ENCODE assay signal across 9 cellular contexts in the genomic region with DNA sequence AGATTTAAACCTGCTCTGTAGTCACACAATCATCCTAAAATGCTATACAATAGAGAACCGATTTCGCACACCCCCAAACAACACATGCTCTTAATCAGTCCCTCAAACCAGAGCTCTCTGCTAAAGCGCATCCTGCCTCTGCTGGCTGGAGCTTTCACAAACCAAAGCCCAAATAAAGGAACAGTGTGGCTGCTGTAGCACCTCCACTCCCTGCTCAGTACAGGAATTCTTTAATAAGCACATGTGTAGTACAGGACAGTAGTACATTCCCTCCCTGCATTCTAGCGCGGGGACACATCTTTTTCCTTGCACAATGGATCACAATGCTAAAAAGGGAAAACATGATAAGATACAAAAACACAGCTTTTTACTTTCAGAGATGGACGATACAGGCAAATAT.
DNase-seq lines count a peak whose midpoint lies in the region; ATAC-seq and TF ChIP-seq lines count a peak whose summit lies in the region.
"Had no signal": no experiment of that assay in that cellular context is flagged by ENCODE, and none has a peak within 500 bp of the region (broad histone marks: within the 10 kb centered on the region; RNA-seq: fewer than 3 reads in every experiment).

No MANE protein-coding gene starts in this region.

- peak overlapping the region in 3 of 4 donors; percentile 33 to 41 (median 40) for H3K4me3 ChIP-seq in sigmoid colon

- WGBS in sigmoid colon, 2 donors: 37 to 50% methylated on average over 6 of the region's 6 CpGs

- no peak for TF ChIP-seq POLR2A in sigmoid colon (IDR thresholded peaks at IDR 0.05)

- H3K27me3 Mint-ChIP-seq in activated CD4-positive, alpha-beta memory T cell treated with anti-CD3 and anti-CD28 coated beads for 36 hours: peaks cover 3% of the 10 kb centered on the region

- TF ChIP-seq CTCF in GM12873 (IDR thresholded peaks at IDR 0.05; ENCODE audit: insufficient read depth, low read depth, low read length, missing control alignments): peak; percentile 18
- TF ChIP-seq CTCF in sigmoid colon (IDR thresholded peaks at IDR 0.05): no peak

- intact Hi-C loops in sigmoid colon (cut with DNase I): no loop called here
- intact Hi-C loops in activated CD4-positive, alpha-beta memory T cell treated with anti-CD3 and anti-CD28 coated beads for 36 hours (cut with micrococcal nuclease): no loop called here

- DNase-seq in astrocyte of the hippocampus (ENCODE audit: low read depth, low spot score): peak; percentile 28
- peak; percentile 16 to 48 for DNase-seq in hippocampal formation (lab: John Stamatoyannopoulos, UW)
- DNase-seq in sigmoid colon: no peak
- DNase-seq in dedifferentiated amniotic fluid mesenchymal stem cell (ENCODE audit: extremely low spot score): no peak
- no peak for DNase-seq in HUDEP-2 (lab: John Stamatoyannopoulos, UW; ENCODE audit: unreplicated experiment in 76 of 76)
- no peak for DNase-seq in activated CD4-positive, alpha-beta memory T cell treated with anti-CD3 and anti-CD28 coated beads for 36 hours

- no peak overlapping the region for H3K4me3 Mint-ChIP-seq in activated CD4-positive, alpha-beta memory T cell treated with anti-CD3 and anti-CD28 coated beads for 36 hours

- H3K4me1 ChIP-seq in sigmoid colon: peaks cover 0 to 32% (median 23%) of the 10 kb centered on the region in 4 donors

- H3K36me3 ChIP-seq in sigmoid colon: no peaks in the 10 kb centered on the region
- H3K36me3 ChIP-seq: neutrophil had no signal

- H3K9me3 Mint-ChIP-seq in activated CD4-positive, alpha-beta memory T cell treated with anti-CD3 and anti-CD28 coated beads for 36 hours: no peaks in the 10 kb centered on the region

- no peaks in the 10 kb centered on the region for H3K4me1 Mint-ChIP-seq in activated CD4-positive, alpha-beta memory T cell treated with anti-CD3 and anti-CD28 coated beads for 36 hours (ENCODE audit: low read depth)

- no peaks in the 10 kb centered on the region for H3K9me3 ChIP-seq in sigmoid colon
- H3K9me3 ChIP-seq: neutrophil had no signal

- no peak overlapping the region for H3K27ac ChIP-seq in sigmoid colon
- H3K27ac ChIP-seq: neutrophil had no signal

- TF ChIP-seq EP300 in sigmoid colon (IDR thresholded peaks at IDR 0.05): no peak

- POLR2A ChIA-PET in activated CD4-positive, alpha-beta memory T cell treated with anti-CD3 and anti-CD28 coated beads for 36 hours (lab: Charles Lee): no interaction called here

- no peaks in the 10 kb centered on the region for H3K27me3 ChIP-seq in sigmoid colon

- H3K27ac Mint-ChIP-seq in activated CD4-positive, alpha-beta memory T cell treated with anti-CD3 and anti-CD28 coated beads for 36 hours: no peak overlapping the region

- H3K36me3 Mint-ChIP-seq in activated CD4-positive, alpha-beta memory T cell treated with anti-CD3 and anti-CD28 coated beads for 36 hours: no peaks in the 10 kb centered on the region

- ATAC-seq in HG03460 (IDR thresholded peaks at IDR 0.05; ENCODE audit: unreplicated experiment): no peak

- CTCF ChIA-PET in activated CD4-positive, alpha-beta memory T cell treated with anti-CD3 and anti-CD28 coated beads for 36 hours (lab: Charles Lee): no interaction called here

Comparison
In these comparisons a context has a peak if more than half of its experiments do, and no peak if none do; other contexts are left out.
1. DNase-seq: peak in astrocyte of the hippocampus (single experiment) and hippocampal formation (2 of 2); none in sigmoid colon (single experiment), dedifferentiated amniotic fluid mesenchymal stem cell (single experiment), HUDEP-2 (0 of 76) and activated CD4-positive, alpha-beta memory T cell treated with anti-CD3 and anti-CD28 coated beads for 36 hours (single experiment).